Comparison of ENCODE assay signal across 40 cellular contexts in genomic region chr2:29880084-29880483, GRCh38. TPM values are rescaled to one million over a fixed set of nuclear protein-coding genes. Genes with fewer than 3 reads are reported as not detected.
"Had no signal": no experiment of that assay in that cellular context is flagged by ENCODE, and none has a peak within 500 bp of the region (broad histone marks: within the 10 kb centered on the region; RNA-seq: fewer than 3 reads in every experiment).

No MANE protein-coding gene starts in this region.

- H3K27me3 ChIP-seq: adrenal gland, ascending aorta, body of pancreas, brain microvascular endothelial cell, breast epithelium, cardiac muscle cell had no signal

- H3K9me3 ChIP-seq: adrenal gland, ascending aorta, body of pancreas had no signal

- H3K4me3 ChIP-seq: adrenal gland, ascending aorta, body of pancreas, breast epithelium, cardiac muscle cell had no signal

- ATAC-seq: activated naive CD4-positive, alpha-beta T cell treated with anti-CD3 and anti-CD28 coated beads, Interleukin-2, amount 50 U/mL, for 72 hours; activated naive CD8-positive, alpha-beta T cell treated with anti-CD3 and anti-CD28 coated beads, Interleukin-2, amount 50 U/mL, for 24 hours; activated T-cell treated with anti-CD3 and anti-CD28 coated beads, Interleukin-2, amount 50 U/mL, for 4 hours; activated T-cell treated with anti-CD3 and anti-CD28 coated beads, Interleukin-2, amount 50 U/mL, for 72 hours; activated T-helper 17 cell treated with anti-CD3 and anti-CD28 coated beads, Interleukin-2, amount 50 U/mL, for 72 hours; body of pancreas had no signal

- H3K4me1 Mint-ChIP-seq: activated naive CD4-positive, alpha-beta T cell treated with anti-CD3 and anti-CD28 coated beads, Interleukin-2, amount 10 ng/mL, durations not matched to agents 7 days and 5 days; activated naive CD4-positive, alpha-beta T cell treated with anti-CD3 and anti-CD28 coated beads, Interleukin-2, amount 50 U/mL, for 24 hours; activated naive CD8-positive, alpha-beta T cell treated with anti-CD3 and anti-CD28 coated beads for 36 hours; activated naive CD8-positive, alpha-beta T cell treated with anti-CD3 and anti-CD28 coated beads, Interleukin-2, amount 10 ng/mL, durations not matched to agents 7 days and 5 days; activated naive CD8-positive, alpha-beta T cell treated with anti-CD3 and anti-CD28 coated beads, Interleukin-2, amount 50 U/mL, for 24 hours; activated T-helper 17 cell treated with anti-CD3 and anti-CD28 coated beads, Interleukin-2, amount 50 U/mL, for 72 hours; central memory CD8-positive, alpha-beta T cell had no signal

- H3K9me3 Mint-ChIP-seq: activated naive CD8-positive, alpha-beta T cell treated with anti-CD3 and anti-CD28 coated beads, Interleukin-2, amount 50 U/mL, for 24 hours; activated T-helper 1 cell treated with anti-CD3 and anti-CD28 coated beads, Interleukin-12 subunit alpha, Interleukin-12 subunit beta, Interleukin-2, Interleukin-4 antibody, amounts not matched to agents 30 ng/mL and 10 ng/mL and 1 ng/mL, durations not matched to agents 14 hours and 24 hours and 36 hours; activated T-helper 2 cell treated with anti-CD3 and anti-CD28 coated beads, Interferon-gamma antibody, Interleukin-2, Interleukin-4, amounts not matched to agents 10 μg/mL and 5 μg/mL and 100 μg/mL, durations not matched to agents 14 hours and 24 hours and 36 hours; central memory CD8-positive, alpha-beta T cell had no signal

- H3K4me3 Mint-ChIP-seq: activated naive CD4-positive, alpha-beta T cell treated with anti-CD3 and anti-CD28 coated beads for 36 hours; activated naive CD4-positive, alpha-beta T cell treated with anti-CD3 and anti-CD28 coated beads, Interleukin-2, amount 10 ng/mL, durations not matched to agents 7 days and 5 days; activated naive CD4-positive, alpha-beta T cell treated with anti-CD3 and anti-CD28 coated beads, Interleukin-2, amount 50 U/mL, for 24 hours; activated naive CD8-positive, alpha-beta T cell; activated naive CD8-positive, alpha-beta T cell treated with anti-CD3 and anti-CD28 coated beads for 36 hours; activated naive CD8-positive, alpha-beta T cell treated with anti-CD3 and anti-CD28 coated beads, Interleukin-2, amount 10 ng/mL, durations not matched to agents 7 days and 5 days; activated naive CD8-positive, alpha-beta T cell treated with anti-CD3 and anti-CD28 coated beads, Interleukin-2, amount 50 U/mL, for 24 hours; activated T-cell treated with anti-CD3 and anti-CD28 coated beads, Interleukin-2, amount 50 U/mL, for 24 hours; activated T-cell treated with anti-CD3 and anti-CD28 coated beads, Interleukin-2, amount 50 U/mL, for 4 hours; activated T-cell treated with anti-CD3 and anti-CD28 coated beads, Interleukin-2, amount 50 U/mL, for 72 hours; activated T-helper 1 cell treated with anti-CD3 and anti-CD28 coated beads, Interleukin-12 subunit alpha, Interleukin-12 subunit beta, Interleukin-2, Interleukin-4 antibody, amounts not matched to agents 30 ng/mL and 10 ng/mL and 1 ng/mL, durations not matched to agents 14 hours and 24 hours and 36 hours; activated T-helper 17 cell treated with anti-CD3 and anti-CD28 coated beads, Interleukin-2, amount 50 U/mL, for 72 hours; brain; central memory CD8-positive, alpha-beta T cell had no signal

- H3K27ac Mint-ChIP-seq: activated naive CD4-positive, alpha-beta T cell treated with anti-CD3 and anti-CD28 coated beads for 36 hours; activated naive CD4-positive, alpha-beta T cell treated with anti-CD3 and anti-CD28 coated beads, Interleukin-2, amount 10 ng/mL, durations not matched to agents 7 days and 5 days; activated naive CD4-positive, alpha-beta T cell treated with anti-CD3 and anti-CD28 coated beads, Interleukin-2, amount 50 U/mL, for 24 hours; activated naive CD4-positive, alpha-beta T cell treated with anti-CD3 and anti-CD28 coated beads, Interleukin-2, amount 50 U/mL, for 72 hours; activated naive CD8-positive, alpha-beta T cell; activated naive CD8-positive, alpha-beta T cell treated with anti-CD3 and anti-CD28 coated beads for 36 hours; activated naive CD8-positive, alpha-beta T cell treated with anti-CD3 and anti-CD28 coated beads, Interleukin-2, amount 10 ng/mL, durations not matched to agents 7 days and 5 days; activated naive CD8-positive, alpha-beta T cell treated with anti-CD3 and anti-CD28 coated beads, Interleukin-2, amount 50 U/mL, for 24 hours; activated T-cell treated with anti-CD3 and anti-CD28 coated beads, Interleukin-2, amount 50 U/mL, for 24 hours; activated T-cell treated with anti-CD3 and anti-CD28 coated beads, Interleukin-2, amount 50 U/mL, for 72 hours; activated T-helper 1 cell treated with anti-CD3 and anti-CD28 coated beads, Interleukin-12 subunit alpha, Interleukin-12 subunit beta, Interleukin-2, Interleukin-4 antibody, amounts not matched to agents 30 ng/mL and 10 ng/mL and 1 ng/mL, durations not matched to agents 14 hours and 24 hours and 36 hours; activated T-helper 17 cell treated with anti-CD3 and anti-CD28 coated beads, Interleukin-2, amount 50 U/mL, for 72 hours; activated T-helper 2 cell treated with anti-CD3 and anti-CD28 coated beads, Interferon-gamma antibody, Interleukin-2, Interleukin-4, amounts not matched to agents 10 μg/mL and 5 μg/mL and 100 μg/mL, durations not matched to agents 14 hours and 24 hours and 36 hours; brain had no signal

- H3K4me1 ChIP-seq: adrenal gland, ascending aorta, body of pancreas, breast epithelium had no signal

- DNase-seq: activated effector memory CD4-positive, alpha-beta T cell treated with anti-CD3 and anti-CD28 coated beads, Interleukin-2, amount 50 U/mL, for 16 hours; activated effector memory CD4-positive, alpha-beta T cell treated with Interleukin-2 at 50 U/mL for 16 hours; activated gamma-delta T cell; activated gamma-delta T cell treated with Interleukin-2 at 50 U/mL for 16 hours; activated naive CD4-positive, alpha-beta T cell; activated naive CD4-positive, alpha-beta T cell treated with anti-CD3 and anti-CD28 coated beads for 36 hours; activated naive CD4-positive, alpha-beta T cell treated with anti-CD3 and anti-CD28 coated beads, Interleukin-2, amount 10 ng/mL, durations not matched to agents 7 days and 5 days; activated naive CD4-positive, alpha-beta T cell treated with anti-CD3 and anti-CD28 coated beads, Interleukin-2, amount 50 U/mL, for 16 hours; activated naive CD4-positive, alpha-beta T cell treated with Interleukin-2 at 50 U/mL for 16 hours; activated naive CD8-positive, alpha-beta T cell treated with anti-CD3 and anti-CD28 coated beads for 36 hours; activated naive CD8-positive, alpha-beta T cell treated with anti-CD3 and anti-CD28 coated beads, Interleukin-2, amount 10 ng/mL, durations not matched to agents 7 days and 5 days; activated naive CD8-positive, alpha-beta T cell treated with anti-CD3 and anti-CD28 coated beads, Interleukin-2, amount 50 U/mL, for 24 hours; activated T-cell treated with anti-CD3 and anti-CD28 coated beads, Interleukin-2, amount 50 U/mL, for 1 hour; activated T-cell treated with anti-CD3 and anti-CD28 coated beads, Interleukin-2, amount 50 U/mL, for 24 hours; activated T-cell treated with anti-CD3 and anti-CD28 coated beads, Interleukin-2, amount 50 U/mL, for 4 hours; activated T-cell treated with anti-CD3 and anti-CD28 coated beads, Interleukin-2, amount 50 U/mL, for 48 hours; activated T-cell treated with anti-CD3 and anti-CD28 coated beads, Interleukin-2, amount 50 U/mL, for 72 hours; adrenal gland; amniotic stem cell; amygdala; anterior cingulate cortex; aorta; body of pancreas; brain microvascular endothelial cell; caudate nucleus; central memory CD4-positive, alpha-beta T cell; cerebellar nuclear complex had no signal

- H3K36me3 ChIP-seq: adrenal gland, ascending aorta, brain microvascular endothelial cell, breast epithelium, cardiac muscle cell had no signal

- H3K27ac ChIP-seq: adrenal gland, ascending aorta, body of pancreas, brain microvascular endothelial cell, breast epithelium, cardiac muscle cell had no signal

- H3K36me3 Mint-ChIP-seq: activated naive CD4-positive, alpha-beta T cell treated with anti-CD3 and anti-CD28 coated beads, Interleukin-2, amount 10 ng/mL, durations not matched to agents 7 days and 5 days; activated naive CD4-positive, alpha-beta T cell treated with anti-CD3 and anti-CD28 coated beads, Interleukin-2, amount 50 U/mL, for 24 hours; activated naive CD8-positive, alpha-beta T cell; activated naive CD8-positive, alpha-beta T cell treated with anti-CD3 and anti-CD28 coated beads for 36 hours; activated naive CD8-positive, alpha-beta T cell treated with anti-CD3 and anti-CD28 coated beads, Interleukin-2, amount 10 ng/mL, durations not matched to agents 7 days and 5 days; brain had no signal

RNA-seq across cellular contexts. Expression of gene ALK, which starts 41.3 kb away (rescaled TPM):
- total RNA-seq: activated naive CD4-positive, alpha-beta T cell treated with anti-CD3 and anti-CD28 coated beads for 36 hours; activated naive CD8-positive, alpha-beta T cell treated with anti-CD3 and anti-CD28 coated beads for 36 hours; activated naive CD8-positive, alpha-beta T cell treated with anti-CD3 and anti-CD28 coated beads, Interleukin-2, amount 10 ng/mL, durations not matched to agents 7 days and 5 days; activated T-cell treated with anti-CD3 and anti-CD28 coated beads, Interleukin-2, amount 50 U/mL, for 4 hours; activated T-helper 1 cell treated with anti-CD3 and anti-CD28 coated beads, Interleukin-12 subunit alpha, Interleukin-12 subunit beta, Interleukin-2, Interleukin-4 antibody, amounts not matched to agents 30 ng/mL and 10 ng/mL and 1 ng/mL, durations not matched to agents 14 hours and 24 hours and 36 hours; activated T-helper 17 cell treated with anti-CD3 and anti-CD28 coated beads, Interleukin-2, amount 50 U/mL, for 72 hours; activated T-helper 2 cell treated with anti-CD3 and anti-CD28 coated beads, Interferon-gamma antibody, Interleukin-2, Interleukin-4, amounts not matched to agents 10 μg/mL and 5 μg/mL and 100 μg/mL, durations not matched to agents 14 hours and 24 hours and 36 hours; ascending aorta; bronchial epithelial cell; cardiac septum had no signal
- polyA plus RNA-seq: aorta had no signal
